ENCODE assay signal across 15 cellular contexts in the genomic region with DNA sequence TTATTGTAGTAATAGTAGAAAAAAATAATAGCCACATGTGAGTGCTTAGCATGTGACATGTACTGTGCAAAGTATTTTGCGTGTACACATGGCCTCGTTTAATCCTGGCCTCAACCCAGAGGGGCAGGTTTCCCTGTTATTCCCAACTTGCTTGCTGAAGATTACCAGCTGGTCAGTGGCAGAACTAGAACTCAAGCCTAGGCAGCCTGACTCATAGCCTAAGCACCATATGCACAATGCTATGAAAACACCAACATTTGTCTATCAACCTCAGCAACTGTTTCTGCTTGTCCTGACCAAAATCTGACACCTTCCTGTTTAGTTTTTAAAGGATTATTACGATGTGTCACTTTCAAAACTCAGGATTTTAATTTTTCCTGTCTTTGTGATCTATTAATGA.
"Had no signal": no experiment of that assay in that cellular context is flagged by ENCODE, and none has a peak within 500 bp of the region (broad histone marks: within the 10 kb centered on the region; RNA-seq: fewer than 3 reads in every experiment).

No MANE protein-coding gene starts in this region.

- H3K9me3 ChIP-seq: ascending aorta, esophagus squamous epithelium, lower lobe of right lung had no signal

- H3K4me1 ChIP-seq: ascending aorta had no signal

- H3K27ac Mint-ChIP-seq: immature natural killer cell; stimulated activated naive CD8-positive, alpha-beta T cell treated with anti-CD3 and anti-CD28 coated beads, Interleukin-15, amount 100 ng/mL, for 72 hours had no signal

- H3K36me3 Mint-ChIP-seq: immature natural killer cell had no signal

- H3K36me3 ChIP-seq: ascending aorta, esophagus squamous epithelium, lower lobe of right lung, spleen had no signal

- H3K4me3 Mint-ChIP-seq: immature natural killer cell; stimulated activated naive CD8-positive, alpha-beta T cell treated with anti-CD3 and anti-CD28 coated beads, Interleukin-15, amount 100 ng/mL, for 72 hours had no signal

- H3K9me3 Mint-ChIP-seq: neural crest cell; stimulated activated naive CD8-positive, alpha-beta T cell treated with anti-CD3 and anti-CD28 coated beads, Interleukin-15, amount 100 ng/mL, for 72 hours had no signal

- DNase-seq: activated CD4-positive, CD25-positive, alpha-beta regulatory T cell treated with anti-CD3 and anti-CD28 coated beads, Interleukin-2, amount 50 U/mL, for 72 hours; activated naive CD4-positive, alpha-beta T cell; activated T-cell treated with anti-CD3 and anti-CD28 coated beads for 4 hours; esophagus squamous epithelium; immature natural killer cell; left cardiac atrium; lower lobe of right lung; midbrain; spleen; stimulated activated naive CD8-positive, alpha-beta T cell treated with anti-CD3 and anti-CD28 coated beads, Interleukin-15, amount 100 ng/mL, for 72 hours; T-helper 1 cell; T1000 had no signal

- H3K27me3 Mint-ChIP-seq: stimulated activated naive CD8-positive, alpha-beta T cell treated with anti-CD3 and anti-CD28 coated beads, Interleukin-15, amount 100 ng/mL, for 72 hours had no signal

- H3K27me3 ChIP-seq: ascending aorta, esophagus squamous epithelium, spleen had no signal

- H3K4me3 ChIP-seq: ascending aorta, esophagus squamous epithelium, lower lobe of right lung, spleen had no signal

- H3K27ac ChIP-seq: ascending aorta, esophagus squamous epithelium, lower lobe of right lung, spleen had no signal

- H3K4me1 Mint-ChIP-seq: stimulated activated naive CD8-positive, alpha-beta T cell treated with anti-CD3 and anti-CD28 coated beads, Interleukin-15, amount 100 ng/mL, for 72 hours had no signal

- ATAC-seq: lower lobe of right lung; sciatic nerve; stimulated activated naive CD8-positive, alpha-beta T cell treated with anti-CD3 and anti-CD28 coated beads, Interleukin-15, amount 100 ng/mL, for 72 hours had no signal
